ENCODE assay signal across 8 cellular contexts in genomic region chr15:67618312-67618711, GRCh38.
"Had no signal": no experiment of that assay in that cellular context is flagged by ENCODE, and none has a peak within 500 bp of the region (broad histone marks: within the 10 kb centered on the region; RNA-seq: fewer than 3 reads in every experiment).

No MANE protein-coding gene starts in this region.

- DNase-seq: GM23248, GOT3, H7, HFFc6 had no signal

- H3K27ac ChIP-seq: GM23248, HL-60 had no signal

- H3K9me3 ChIP-seq: HAP-1 had no signal

- ATAC-seq: HCT116, HepG2 had no signal

- FAIRE-seq: HepG2 had no signal

- H2AFZ ChIP-seq: GM23248 had no signal

- H3K36me3 ChIP-seq: HAP-1 had no signal

- H3K4me3 ChIP-seq: GM23248, HAP-1 had no signal

- H3K9ac ChIP-seq: GM23248 had no signal
